1 cellular context compared by ENCODE assay signal in genomic region chr10:127872011-127872741, GRCh38.
TF ChIP-seq lines count a peak whose summit lies in the region.

No MANE protein-coding gene starts in this region.

TF ChIP-seq in HEK293, 187 proteins besides CTCF, POLR2A, EP300 and RAD21 (continued from another document):
- no peak for TF ChIP-seq ZNF26 (tag by site-specific recombination; IDR thresholded peaks at IDR 0.05)
